1 cellular context compared by ENCODE assay signal in the genomic region with DNA sequence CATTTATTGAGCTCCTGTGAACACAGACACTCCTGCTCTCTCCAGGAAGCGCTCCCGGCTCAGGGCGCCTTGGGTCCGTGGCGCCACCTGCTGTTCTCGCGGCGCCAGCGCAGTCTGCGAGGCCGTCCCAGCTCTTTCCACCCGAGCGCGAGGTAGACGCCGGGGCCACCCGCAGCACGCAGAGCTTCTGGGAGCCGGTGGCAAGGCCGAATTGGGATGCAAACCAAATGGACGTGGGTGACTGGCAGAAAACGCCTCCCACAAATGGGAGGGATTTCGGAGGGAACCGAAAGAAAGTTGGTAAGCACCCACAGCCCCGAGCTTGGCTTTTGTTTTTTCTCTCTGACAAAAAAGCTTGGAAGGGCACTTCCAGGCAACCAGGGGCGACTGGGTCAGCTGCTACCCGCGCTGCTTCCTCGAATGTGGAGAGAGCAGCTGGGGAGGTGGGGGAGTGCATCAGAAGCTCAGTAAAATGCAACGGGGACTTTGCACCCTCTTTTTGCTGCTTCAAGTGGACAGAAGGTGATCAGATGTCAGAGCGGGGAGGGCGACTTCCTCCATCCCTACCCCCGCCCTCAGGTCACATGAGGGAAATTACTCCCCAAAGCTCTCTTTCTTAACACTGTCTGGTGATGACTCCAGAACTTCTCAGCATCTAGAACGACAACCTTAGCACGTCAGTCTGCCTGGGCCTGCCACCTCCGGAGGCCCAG.
A peak's percentile ranks its signal among the peaks of the same experiment; 100 is the strongest.
TF ChIP-seq lines count a peak whose summit lies in the region.

No MANE protein-coding gene starts in this region.

TF ChIP-seq in HepG2, 621 proteins besides CTCF, POLR2A, EP300 and RAD21 (continued from another document and continues in another):
- TF ChIP-seq, protein P1, sequence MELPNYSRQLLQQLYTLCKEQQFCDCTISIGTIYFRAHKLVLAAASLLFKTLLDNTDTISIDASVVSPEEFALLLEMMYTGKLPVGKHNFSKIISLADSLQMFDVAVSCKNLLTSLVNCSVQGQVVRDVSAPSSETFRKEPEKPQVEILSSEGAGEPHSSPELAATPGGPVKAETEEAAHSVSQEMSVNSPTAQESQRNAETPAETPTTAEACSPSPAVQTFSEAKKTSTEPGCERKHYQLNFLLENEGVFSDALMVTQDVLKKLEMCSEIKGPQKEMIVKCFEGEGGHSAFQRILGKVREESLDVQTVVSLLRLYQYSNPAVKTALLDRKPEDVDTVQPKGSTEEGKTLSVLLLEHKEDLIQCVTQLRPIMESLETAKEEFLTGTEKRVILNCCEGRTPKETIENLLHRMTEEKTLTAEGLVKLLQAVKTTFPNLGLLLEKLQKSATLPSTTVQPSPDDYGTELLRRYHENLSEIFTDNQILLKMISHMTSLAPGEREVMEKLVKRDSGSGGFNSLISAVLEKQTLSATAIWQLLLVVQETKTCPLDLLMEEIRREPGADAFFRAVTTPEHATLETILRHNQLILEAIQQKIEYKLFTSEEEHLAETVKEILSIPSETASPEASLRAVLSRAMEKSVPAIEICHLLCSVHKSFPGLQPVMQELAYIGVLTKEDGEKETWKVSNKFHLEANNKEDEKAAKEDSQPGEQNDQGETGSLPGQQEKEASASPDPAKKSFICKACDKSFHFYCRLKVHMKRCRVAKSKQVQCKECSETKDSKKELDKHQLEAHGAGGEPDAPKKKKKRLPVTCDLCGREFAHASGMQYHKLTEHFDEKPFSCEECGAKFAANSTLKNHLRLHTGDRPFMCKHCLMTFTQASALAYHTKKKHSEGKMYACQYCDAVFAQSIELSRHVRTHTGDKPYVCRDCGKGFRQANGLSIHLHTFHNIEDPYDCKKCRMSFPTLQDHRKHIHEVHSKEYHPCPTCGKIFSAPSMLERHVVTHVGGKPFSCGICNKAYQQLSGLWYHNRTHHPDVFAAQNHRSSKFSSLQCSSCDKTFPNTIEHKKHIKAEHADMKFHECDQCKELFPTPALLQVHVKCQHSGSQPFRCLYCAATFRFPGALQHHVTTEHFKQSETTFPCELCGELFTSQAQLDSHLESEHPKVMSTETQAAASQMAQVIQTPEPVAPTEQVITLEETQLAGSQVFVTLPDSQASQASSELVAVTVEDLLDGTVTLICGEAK (IDR thresholded peaks at IDR 0.05) = no peak
- TF ChIP-seq, protein P1 (CRISPR knock-in tag; IDR thresholded peaks at IDR 0.05) = no peak; the same call in 1 of the 2 replicates
- peak; percentile 45; the same call in 1 of the 2 replicates for TF ChIP-seq NCOR1 (IDR thresholded peaks at IDR 0.05; ENCODE audit: borderline replicate concordance, low read length)
- TF ChIP-seq, protein P2, sequence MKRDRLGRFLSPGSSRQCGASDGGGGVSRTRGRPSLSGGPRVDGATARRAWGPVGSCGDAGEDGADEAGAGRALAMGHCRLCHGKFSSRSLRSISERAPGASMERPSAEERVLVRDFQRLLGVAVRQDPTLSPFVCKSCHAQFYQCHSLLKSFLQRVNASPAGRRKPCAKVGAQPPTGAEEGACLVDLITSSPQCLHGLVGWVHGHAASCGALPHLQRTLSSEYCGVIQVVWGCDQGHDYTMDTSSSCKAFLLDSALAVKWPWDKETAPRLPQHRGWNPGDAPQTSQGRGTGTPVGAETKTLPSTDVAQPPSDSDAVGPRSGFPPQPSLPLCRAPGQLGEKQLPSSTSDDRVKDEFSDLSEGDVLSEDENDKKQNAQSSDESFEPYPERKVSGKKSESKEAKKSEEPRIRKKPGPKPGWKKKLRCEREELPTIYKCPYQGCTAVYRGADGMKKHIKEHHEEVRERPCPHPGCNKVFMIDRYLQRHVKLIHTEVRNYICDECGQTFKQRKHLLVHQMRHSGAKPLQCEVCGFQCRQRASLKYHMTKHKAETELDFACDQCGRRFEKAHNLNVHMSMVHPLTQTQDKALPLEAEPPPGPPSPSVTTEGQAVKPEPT (CRISPR knock-in tag; IDR thresholded peaks at IDR 0.05; ENCODE audit: low read depth) = no peak; the same call in 1 of the 2 replicates
- TF ChIP-seq PHF20 (CRISPR knock-in tag; IDR thresholded peaks at IDR 0.05) = 0 out of 2 replicates have a peak, but pooled peaks have one; percentile 59
- no peak; the same call in 1 of the 2 replicates for TF ChIP-seq RBAK (CRISPR knock-in tag; IDR thresholded peaks at IDR 0.05)
- TF ChIP-seq MAF1 (CRISPR knock-in tag; IDR thresholded peaks at IDR 0.05; ENCODE audit: borderline replicate concordance) = no peak
- TF ChIP-seq, protein P3, sequence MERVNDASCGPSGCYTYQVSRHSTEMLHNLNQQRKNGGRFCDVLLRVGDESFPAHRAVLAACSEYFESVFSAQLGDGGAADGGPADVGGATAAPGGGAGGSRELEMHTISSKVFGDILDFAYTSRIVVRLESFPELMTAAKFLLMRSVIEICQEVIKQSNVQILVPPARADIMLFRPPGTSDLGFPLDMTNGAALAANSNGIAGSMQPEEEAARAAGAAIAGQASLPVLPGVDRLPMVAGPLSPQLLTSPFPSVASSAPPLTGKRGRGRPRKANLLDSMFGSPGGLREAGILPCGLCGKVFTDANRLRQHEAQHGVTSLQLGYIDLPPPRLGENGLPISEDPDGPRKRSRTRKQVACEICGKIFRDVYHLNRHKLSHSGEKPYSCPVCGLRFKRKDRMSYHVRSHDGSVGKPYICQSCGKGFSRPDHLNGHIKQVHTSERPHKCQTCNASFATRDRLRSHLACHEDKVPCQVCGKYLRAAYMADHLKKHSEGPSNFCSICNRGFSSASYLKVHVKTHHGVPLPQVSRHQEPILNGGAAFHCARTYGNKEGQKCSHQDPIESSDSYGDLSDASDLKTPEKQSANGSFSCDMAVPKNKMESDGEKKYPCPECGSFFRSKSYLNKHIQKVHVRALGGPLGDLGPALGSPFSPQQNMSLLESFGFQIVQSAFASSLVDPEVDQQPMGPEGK (CRISPR knock-in tag; IDR thresholded peaks at IDR 0.05) = peak; percentile 97
- no peak for TF ChIP-seq MTF2 (CRISPR knock-in tag; IDR thresholded peaks at IDR 0.05; ENCODE audit: borderline replicate concordance)
- TF ChIP-seq POLR2AphosphoS2 (IDR thresholded peaks at IDR 0.05; ENCODE audit: low read depth, low read length) = no peak
- TF ChIP-seq, protein P4, sequence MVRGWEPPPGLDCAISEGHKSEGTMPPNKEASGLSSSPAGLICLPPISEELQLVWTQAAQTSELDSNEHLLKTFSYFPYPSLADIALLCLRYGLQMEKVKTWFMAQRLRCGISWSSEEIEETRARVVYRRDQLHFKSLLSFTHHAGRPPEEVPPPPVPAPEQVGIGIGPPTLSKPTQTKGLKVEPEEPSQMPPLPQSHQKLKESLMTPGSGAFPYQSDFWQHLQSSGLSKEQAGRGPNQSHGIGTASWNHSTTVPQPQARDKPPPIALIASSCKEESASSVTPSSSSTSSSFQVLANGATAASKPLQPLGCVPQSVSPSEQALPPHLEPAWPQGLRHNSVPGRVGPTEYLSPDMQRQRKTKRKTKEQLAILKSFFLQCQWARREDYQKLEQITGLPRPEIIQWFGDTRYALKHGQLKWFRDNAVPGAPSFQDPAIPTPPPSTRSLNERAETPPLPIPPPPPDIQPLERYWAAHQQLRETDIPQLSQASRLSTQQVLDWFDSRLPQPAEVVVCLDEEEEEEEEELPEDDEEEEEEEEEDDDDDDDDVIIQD (CRISPR knock-in tag; IDR thresholded peaks at IDR 0.05; ENCODE audit: low read depth) = peak; percentile 52; the same call in 1 of the 2 replicates
- peak; percentile 64 for TF ChIP-seq ETV5 (CRISPR knock-in tag; IDR thresholded peaks at IDR 0.05; ENCODE audit: borderline replicate concordance)
- peak; percentile 60 for TF ChIP-seq PHF5A (CRISPR knock-in tag; IDR thresholded peaks at IDR 0.05; ENCODE audit: low read depth, unreplicated experiment)
- no peak for TF ChIP-seq MED13 (CRISPR knock-in tag; IDR thresholded peaks at IDR 0.05)
- TF ChIP-seq, protein P5, sequence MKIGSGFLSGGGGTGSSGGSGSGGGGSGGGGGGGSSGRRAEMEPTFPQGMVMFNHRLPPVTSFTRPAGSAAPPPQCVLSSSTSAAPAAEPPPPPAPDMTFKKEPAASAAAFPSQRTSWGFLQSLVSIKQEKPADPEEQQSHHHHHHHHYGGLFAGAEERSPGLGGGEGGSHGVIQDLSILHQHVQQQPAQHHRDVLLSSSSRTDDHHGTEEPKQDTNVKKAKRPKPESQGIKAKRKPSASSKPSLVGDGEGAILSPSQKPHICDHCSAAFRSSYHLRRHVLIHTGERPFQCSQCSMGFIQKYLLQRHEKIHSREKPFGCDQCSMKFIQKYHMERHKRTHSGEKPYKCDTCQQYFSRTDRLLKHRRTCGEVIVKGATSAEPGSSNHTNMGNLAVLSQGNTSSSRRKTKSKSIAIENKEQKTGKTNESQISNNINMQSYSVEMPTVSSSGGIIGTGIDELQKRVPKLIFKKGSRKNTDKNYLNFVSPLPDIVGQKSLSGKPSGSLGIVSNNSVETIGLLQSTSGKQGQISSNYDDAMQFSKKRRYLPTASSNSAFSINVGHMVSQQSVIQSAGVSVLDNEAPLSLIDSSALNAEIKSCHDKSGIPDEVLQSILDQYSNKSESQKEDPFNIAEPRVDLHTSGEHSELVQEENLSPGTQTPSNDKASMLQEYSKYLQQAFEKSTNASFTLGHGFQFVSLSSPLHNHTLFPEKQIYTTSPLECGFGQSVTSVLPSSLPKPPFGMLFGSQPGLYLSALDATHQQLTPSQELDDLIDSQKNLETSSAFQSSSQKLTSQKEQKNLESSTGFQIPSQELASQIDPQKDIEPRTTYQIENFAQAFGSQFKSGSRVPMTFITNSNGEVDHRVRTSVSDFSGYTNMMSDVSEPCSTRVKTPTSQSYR (CRISPR knock-in tag; IDR thresholded peaks at IDR 0.05; ENCODE audit: borderline replicate concordance) = no peak; the same call in 1 of the 2 replicates
- no peak for TF ChIP-seq ZNF282 (IDR thresholded peaks at IDR 0.05; ENCODE audit: partially characterized antibody)
- no peak for TF ChIP-seq SNAPC2 (CRISPR knock-in tag; IDR thresholded peaks at IDR 0.05)
- no peak for TF ChIP-seq MATR3 (CRISPR knock-in tag; IDR thresholded peaks at IDR 0.05)
- TF ChIP-seq NR2F2 (IDR thresholded peaks at IDR 0.05; ENCODE audit: borderline replicate concordance, low read depth) = no peak
- TF ChIP-seq ZNF343 (CRISPR knock-in tag; IDR thresholded peaks at IDR 0.05) = peak; percentile 91; the same call in 1 of the 2 replicates
- TF ChIP-seq GATA4 (IDR thresholded peaks at IDR 0.05; ENCODE audit: borderline replicate concordance, low read depth) = no peak
- TF ChIP-seq, protein P6, sequence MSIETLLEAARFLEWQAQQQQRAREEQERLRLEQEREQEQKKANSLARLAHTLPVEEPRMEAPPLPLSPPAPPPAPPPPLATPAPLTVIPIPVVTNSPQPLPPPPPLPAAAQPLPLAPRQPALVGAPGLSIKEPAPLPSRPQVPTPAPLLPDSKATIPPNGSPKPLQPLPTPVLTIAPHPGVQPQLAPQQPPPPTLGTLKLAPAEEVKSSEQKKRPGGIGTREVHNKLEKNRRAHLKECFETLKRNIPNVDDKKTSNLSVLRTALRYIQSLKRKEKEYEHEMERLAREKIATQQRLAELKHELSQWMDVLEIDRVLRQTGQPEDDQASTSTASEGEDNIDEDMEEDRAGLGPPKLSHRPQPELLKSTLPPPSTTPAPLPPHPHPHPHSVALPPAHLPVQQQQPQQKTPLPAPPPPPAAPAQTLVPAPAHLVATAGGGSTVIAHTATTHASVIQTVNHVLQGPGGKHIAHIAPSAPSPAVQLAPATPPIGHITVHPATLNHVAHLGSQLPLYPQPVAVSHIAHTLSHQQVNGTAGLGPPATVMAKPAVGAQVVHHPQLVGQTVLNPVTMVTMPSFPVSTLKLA (IDR thresholded peaks at IDR 0.05) = no peak
- no peak for TF ChIP-seq MEIS2 (CRISPR knock-in tag; IDR thresholded peaks at IDR 0.05)
- peak; percentile 91 for TF ChIP-seq ZNF761 (CRISPR knock-in tag; conservative IDR thresholded peaks at IDR 0.05)
- no peak for TF ChIP-seq ZNF180 (CRISPR knock-in tag; IDR thresholded peaks at IDR 0.05; ENCODE audit: borderline replicate concordance, low read depth)
- TF ChIP-seq, protein P7, sequence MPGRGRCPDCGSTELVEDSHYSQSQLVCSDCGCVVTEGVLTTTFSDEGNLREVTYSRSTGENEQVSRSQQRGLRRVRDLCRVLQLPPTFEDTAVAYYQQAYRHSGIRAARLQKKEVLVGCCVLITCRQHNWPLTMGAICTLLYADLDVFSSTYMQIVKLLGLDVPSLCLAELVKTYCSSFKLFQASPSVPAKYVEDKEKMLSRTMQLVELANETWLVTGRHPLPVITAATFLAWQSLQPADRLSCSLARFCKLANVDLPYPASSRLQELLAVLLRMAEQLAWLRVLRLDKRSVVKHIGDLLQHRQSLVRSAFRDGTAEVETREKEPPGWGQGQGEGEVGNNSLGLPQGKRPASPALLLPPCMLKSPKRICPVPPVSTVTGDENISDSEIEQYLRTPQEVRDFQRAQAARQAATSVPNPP (CRISPR knock-in tag; IDR thresholded peaks at IDR 0.05) = no peak
- 0 out of 2 replicates have a peak, but pooled peaks have one; percentile 48 for TF ChIP-seq PRMT3 (CRISPR knock-in tag; IDR thresholded peaks at IDR 0.05; ENCODE audit: borderline replicate concordance, low read depth)
